ENCODE assay signal across 8 cellular contexts in genomic region chr4:67327245-67327860, GRCh38.
A peak's percentile ranks its signal among the peaks of the same experiment; 100 is the strongest.
DNase-seq lines count a peak whose midpoint lies in the region; ATAC-seq lines count a peak whose summit lies in the region.

No MANE protein-coding gene starts in this region.

- DNase-seq in AG08395 (ENCODE audit: low spot score) (peak; percentile 77), NCI-H128 (lab: John Stamatoyannopoulos, UW; ENCODE audit: unreplicated experiment) (peak; percentile 12), T-helper 9 cell (peak; percentile 14), left colon (peak in 1 of 2 donors; percentile 35)
- no peak for DNase-seq in central memory CD8-positive, alpha-beta T cell (ENCODE audit: low spot score in 2 of 2)
- DNase-seq in stimulated activated CD4-positive, alpha-beta T cell treated with anti-CD3 and anti-CD28 coated beads, Interleukin-4, amount 100 ng/mL, for 48 hours (ENCODE audit: low read depth in 2 of 2), result peak; percentile 28 to 34

- H3K4me3 Mint-ChIP-seq in central memory CD8-positive, alpha-beta T cell, result no peak overlapping the region

- intact Hi-C loops in left colon (cut with DNase I, micrococcal nuclease), result no loop called here

- H3K4me1 Mint-ChIP-seq in central memory CD8-positive, alpha-beta T cell, result no peaks in the 10 kb centered on the region

- H3K9me3 Mint-ChIP-seq in central memory CD8-positive, alpha-beta T cell, result no peaks in the 10 kb centered on the region

- ATAC-seq in GM18499 (IDR thresholded peaks at IDR 0.05; ENCODE audit: insufficient read depth, unreplicated experiment) (peak; percentile 87), HG02852 (IDR thresholded peaks at IDR 0.05; ENCODE audit: unreplicated experiment) (peak; percentile 99), left colon (peak; percentile 59)
- peak; percentile 46 for ATAC-seq in central memory CD8-positive, alpha-beta T cell (replicated peaks; ENCODE audit: extremely low read depth, poor library complexity, severe bottlenecking)

- H3K27ac Mint-ChIP-seq in central memory CD8-positive, alpha-beta T cell (ENCODE audit: low read depth), result no peak overlapping the region

- H3K36me3 Mint-ChIP-seq in central memory CD8-positive, alpha-beta T cell (ENCODE audit: insufficient read depth), result peaks cover 2% of the 10 kb centered on the region

- H3K27me3 Mint-ChIP-seq in central memory CD8-positive, alpha-beta T cell, result peaks cover 23% of the 10 kb centered on the region

Comparison
In these comparisons a context has a peak if more than half of its experiments do, and no peak if none do; other contexts are left out.
1. DNase-seq: peak in AG08395 (single experiment), NCI-H128 (single experiment), T-helper 9 cell (single experiment) and stimulated activated CD4-positive, alpha-beta T cell treated with anti-CD3 and anti-CD28 coated beads, Interleukin-4, amount 100 ng/mL, for 48 hours (2 of 2); none in central memory CD8-positive, alpha-beta T cell (0 of 2).
2. ATAC-seq: peak in every context shown above with its lines; median percentile 99 in HG02852; 87 in GM18499; 59 in left colon; 46 in central memory CD8-positive, alpha-beta T cell.